In the genomic region with DNA sequence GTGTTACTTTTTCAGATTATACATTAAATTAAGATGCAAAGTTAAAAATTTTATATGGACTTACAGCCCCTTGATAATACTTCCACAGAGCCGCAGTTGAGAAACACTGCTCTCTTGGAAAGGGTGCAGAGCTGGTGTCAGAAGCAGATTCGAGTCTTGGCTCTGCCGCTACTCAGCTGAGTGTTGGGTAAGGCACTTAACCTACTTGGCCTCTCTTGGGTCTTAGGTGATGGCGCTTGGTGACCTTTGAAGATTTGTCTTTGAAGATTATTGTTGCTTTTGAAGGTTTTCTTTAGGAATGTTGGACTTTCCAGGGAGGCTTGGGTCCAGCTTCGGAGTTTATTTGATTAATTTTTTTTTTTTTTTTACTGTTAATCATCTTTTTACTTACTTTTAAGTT, we compare ENCODE assay signal across 16 cellular contexts. TPM values are rescaled to one million over a fixed set of nuclear protein-coding genes. Genes with fewer than 3 reads are reported as not detected.
DNase-seq lines count a peak whose midpoint lies in the region; ATAC-seq, FAIRE-seq and TF ChIP-seq lines count a peak whose summit lies in the region.
"Had no signal": no experiment of that assay in that cellular context is flagged by ENCODE, and none has a peak within 500 bp of the region (broad histone marks: within the 10 kb centered on the region; RNA-seq: fewer than 3 reads in every experiment).

No MANE protein-coding gene starts in this region.

- intact Hi-C loops in Right ventricle myocardium superior (cut with DNase I): no loop called here
- intact Hi-C loops in left ventricle myocardium inferior (cut with micrococcal nuclease): no loop called here
- intact Hi-C loops in psoas muscle (cut with DNase I): no loop called here
- intact Hi-C loops in MCF 10A (cut with micrococcal nuclease): no loop called here

- H3K9me3 ChIP-seq in left ventricle myocardium inferior (replicated peaks) (no peaks in the 10 kb centered on the region), psoas muscle (no peaks in the 10 kb centered on the region)
- H3K9me3 ChIP-seq: Caco-2 had no signal

- H3K27me3 Mint-ChIP-seq in GM23338 (ENCODE audit: insufficient read depth, low read depth, poor library complexity) (peaks cover 4% of the 10 kb centered on the region), MCF 10A (ENCODE audit: insufficient read depth, unreplicated experiment) (no peaks in the 10 kb centered on the region)

- H3K27ac ChIP-seq in left ventricle myocardium inferior (replicated peaks): no peak overlapping the region
- H3K27ac ChIP-seq in GM23338 (ENCODE audit: low read depth): no peak overlapping the region
- H3K27ac ChIP-seq in psoas muscle: no peak overlapping the region

- POLR2A ChIA-PET in MCF 10A (lab: Yijun Ruan, JAX): no interaction called here

- H3K27ac Mint-ChIP-seq in GM23338 (no peak overlapping the region), MCF 10A (ENCODE audit: low read depth, unreplicated experiment) (no peak overlapping the region)
- H3K27ac Mint-ChIP-seq: CD14-positive monocyte; CD8-positive, alpha-beta T cell had no signal

- no peak for TF ChIP-seq CTCF in left ventricle myocardium inferior (IDR thresholded peaks at IDR 0.05; ENCODE audit: borderline replicate concordance)
- TF ChIP-seq CTCF in GM23338 (conservative IDR thresholded peaks at IDR 0.05; ENCODE audit: low read depth in 2 of 2): no peak
- TF ChIP-seq CTCF in psoas muscle (IDR thresholded peaks at IDR 0.05): no peak
- TF ChIP-seq CTCF in MCF 10A (IDR thresholded peaks at IDR 0.05; ENCODE audit: unreplicated experiment): no peak

- no peaks in the 10 kb centered on the region for H3K9me2 ChIP-seq in GM23338 (ENCODE audit: insufficient read depth)

- peak; percentile 83 for FAIRE-seq in frontal cortex (lab: Jason Lieb, UNC)
- FAIRE-seq: GM12892, GM19239 had no signal

- DNase-seq in Right ventricle myocardium superior (no peak), left ventricle myocardium inferior (no peak), GM23338 (ENCODE audit: low spot score) (peak; percentile 26), frontal cortex (ENCODE audit: low spot score in 2 of 2) (no peak), psoas muscle (no peak), MCF 10A (ENCODE audit: unreplicated experiment) (no peak), NCI-H2029 (lab: John Stamatoyannopoulos, UW) (no peak)
- DNase-seq: CD8-positive, alpha-beta T cell; DND-41; GDM1; HCEC 1CT had no signal

- peaks cover 34% of the 10 kb centered on the region for H4K20me1 ChIP-seq in GM23338 (replicated peaks; ENCODE audit: insufficient read depth)

- H3K36me3 Mint-ChIP-seq in GM23338 (ENCODE audit: low read depth) (peaks cover 15% of the 10 kb centered on the region; the same call in 2 of the 3 replicates), MCF 10A (ENCODE audit: insufficient read depth, unreplicated experiment) (peaks cover 4% of the 10 kb centered on the region)

- no peak overlapping the region for H2AFZ ChIP-seq in GM23338

- H3K4me3 Mint-ChIP-seq in GM23338 (no peak overlapping the region), MCF 10A (ENCODE audit: unreplicated experiment) (no peak overlapping the region)
- H3K4me3 Mint-ChIP-seq: CD14-positive monocyte; CD8-positive, alpha-beta T cell had no signal

- ATAC-seq in Right ventricle myocardium superior (ENCODE audit: poor library complexity) (peak; percentile 72), GM23338 (no peak; the same call in 2 of the 3 replicates), psoas muscle (peak; percentile 63 to 93 (median 84)), GM18868 (IDR thresholded peaks at IDR 0.05; ENCODE audit: unreplicated experiment) (no peak)
- ATAC-seq: CD8-positive, alpha-beta T cell had no signal

- peaks cover 36% of the 10 kb centered on the region for H3K4me1 ChIP-seq in left ventricle myocardium inferior
- H3K4me1 ChIP-seq in GM23338 (ENCODE audit: insufficient read depth): no peaks in the 10 kb centered on the region
- peaks cover 22% of the 10 kb centered on the region for H3K4me1 ChIP-seq in psoas muscle

- H3K4me1 Mint-ChIP-seq in GM23338 (peaks cover 7% of the 10 kb centered on the region; the same call in 2 of the 3 replicates), MCF 10A (ENCODE audit: insufficient read depth, unreplicated experiment) (no peaks in the 10 kb centered on the region)

- H3F3A ChIP-seq in GM23338 (replicated peaks; ENCODE audit: low read depth): no peaks in the 10 kb centered on the region

- H3K36me3 ChIP-seq in left ventricle myocardium inferior: no peaks in the 10 kb centered on the region
- H3K36me3 ChIP-seq in GM23338 (ENCODE audit: insufficient read depth): no peaks in the 10 kb centered on the region
- H3K36me3 ChIP-seq in psoas muscle (ENCODE audit: insufficient read depth in 1 of 2, low read depth in 1 of 2): peaks cover 0 to 7% of the 10 kb centered on the region in 2 donors

- peaks cover 88% of the 10 kb centered on the region for H3K79me2 ChIP-seq in GM23338 (replicated peaks; ENCODE audit: insufficient read depth)

- H3K27me3 ChIP-seq in left ventricle myocardium inferior (ENCODE audit: low read depth): no peaks in the 10 kb centered on the region
- H3K27me3 ChIP-seq in GM23338 (ENCODE audit: insufficient read depth): no peaks in the 10 kb centered on the region
- no peaks in the 10 kb centered on the region for H3K27me3 ChIP-seq in psoas muscle (ENCODE audit: insufficient read depth in 3 of 3, low read length in 2 of 3)

- no peak overlapping the region for H3K4me2 ChIP-seq in GM23338

- no peak overlapping the region for H3K4me3 ChIP-seq in left ventricle myocardium inferior
- no peak overlapping the region for H3K4me3 ChIP-seq in GM23338
- H3K4me3 ChIP-seq in psoas muscle: no peak overlapping the region

- 47 to 71% (median 54%) methylated on average over 5 of the region's 5 CpGs for WGBS in psoas muscle, 3 donors

- CTCF ChIA-PET in MCF 10A (lab: Yijun Ruan, JAX): interaction anchor here (0.6 kb wide), 1 partner anchor 15 kb away, joined by 4 read pairs; no protein-coding TSS in a partner anchor

- H3K9me3 Mint-ChIP-seq in GM23338 (no peaks in the 10 kb centered on the region), MCF 10A (ENCODE audit: unreplicated experiment) (no peaks in the 10 kb centered on the region)
- H3K9me3 Mint-ChIP-seq: CD14-positive monocyte; CD8-positive, alpha-beta T cell had no signal

- BruUV-seq in MCF 10A (replicated peaks; lab: Mats Ljungman, UMichigan): no TSS peak

TF ChIP-seq in GM23338, 12 proteins besides CTCF, POLR2A, EP300 and RAD21 (continues in another document):
- TF ChIP-seq REST (IDR thresholded peaks at IDR 0.05; ENCODE audit: unreplicated experiment) (no peak), ZNF331 (CRISPR knock-in tag; IDR thresholded peaks at IDR 0.05; ENCODE audit: low read depth) (no peak), POLR2AphosphoS5 (IDR thresholded peaks at IDR 0.05; ENCODE audit: low read depth) (no peak), ETS1 (IDR thresholded peaks at IDR 0.05) (no peak), CREB1 (CRISPR knock-in tag; IDR thresholded peaks at IDR 0.05; ENCODE audit: low read depth) (no peak)

RNA-seq across cellular contexts. Expression of gene CAMTA1, which starts 48.5 kb away (rescaled TPM):
- total RNA-seq in Right ventricle myocardium superior: 153 TPM
- total RNA-seq in left ventricle myocardium inferior: 160 TPM
- 115 and 119 TPM in 2 replicates for total RNA-seq in GM23338 (2014; rRNA removed; shearing (Covaris generic))
- 519 and 580 TPM in 2 replicates for polyA plus RNA-seq in GM23338 (2016; fragmentation: Nextera tagmentation; extraction: Ambion mirVana)
- 127 TPM for total RNA-seq in frontal cortex
- 10 to 100 TPM; 64.6 to 76.5 (median 66.9) TPM for total RNA-seq in psoas muscle
- polyA plus RNA-seq in psoas muscle: 100 to 1,000 TPM in 2 of 3 donors, 10 to 100 TPM in 1; 88.3 to 206 (median 130) TPM
- total RNA-seq in MCF 10A (2022): 74.1 and 95.8 TPM in 2 replicates

Comparison
In these comparisons a context has a peak if more than half of its experiments do, and no peak if none do; other contexts are left out.
1. ATAC-seq: peak in Right ventricle myocardium superior (single experiment) and psoas muscle (4 of 4); none in GM23338 (single experiment) and GM18868 (single experiment).